18 cellular contexts compared by ENCODE assay signal in genomic region chr15:81157195-81157938, GRCh38. TPM values are rescaled to one million over a fixed set of nuclear protein-coding genes. Genes with fewer than 3 reads are reported as not detected.
DNase-seq lines count a peak whose midpoint lies in the region; ATAC-seq, FAIRE-seq and TF ChIP-seq lines count a peak whose summit lies in the region.
"Had no signal": no experiment of that assay in that cellular context is flagged by ENCODE, and none has a peak within 500 bp of the region (broad histone marks: within the 10 kb centered on the region; RNA-seq: fewer than 3 reads in every experiment).

No MANE protein-coding gene starts in this region.

- TF ChIP-seq CTCF in right lobe of liver (IDR thresholded peaks at IDR 0.05) (no peak), HepG2 (CRISPR knock-in tag; IDR thresholded peaks at IDR 0.05) (no peak), keratinocyte (optimal IDR thresholded peaks at IDR 0.05 in 1 of 3, IDR thresholded peaks at IDR 0.05 in 1 of 3, conservative IDR thresholded peaks at IDR 0.05 in 1 of 3; ENCODE audit: extremely low read depth in 1 of 3, insufficient read depth in 2 of 3, low read length in 3 of 3) (no peak)

- 40% methylated on average over 2 of the region's 5 CpGs for WGBS in right lobe of liver (ENCODE audit: insufficient coverage, low coverage, low lambda C conversion rate, missing lambda C conversion rate)
- 4% methylated on average over 5 of the region's 5 CpGs for WGBS in HepG2 (ENCODE audit: low lambda C conversion rate)
- WGBS in esophagus, 2 donors = 38 to 39% methylated on average over 5 of the region's 5 CpGs

- DNase-seq in right lobe of liver (no peak), HepG2 (ENCODE audit: low spot score) (no peak), keratinocyte (ENCODE audit: low read depth, low spot score) (no peak), OCI-M1 (lab: John Stamatoyannopoulos, UW) (no peak), midbrain (lab: John Stamatoyannopoulos, UW) (no peak)
- DNase-seq: activated CD4-positive, CD25-positive, alpha-beta regulatory T cell treated with anti-CD3 and anti-CD28 coated beads, Interleukin-2, amount 50 U/mL, for 72 hours; colonic mucosa; NCI-H1105 treated with DMSO at 0.1 percent for 48 hours; NCI-H2081 treated with DMSO at 0.1 percent for 48 hours; SW 1271 had no signal

- H3K36me3 ChIP-seq in right lobe of liver (no peaks in the 10 kb centered on the region), HepG2 (replicated peaks in 1 of 2; ENCODE audit: control insufficient read depth in 1 of 2, insufficient read depth in 2 of 2, low read length in 2 of 2) (no peaks in the 10 kb centered on the region), esophagus (ENCODE audit: control insufficient read depth in 2 of 2, insufficient read depth in 2 of 2, low read length in 1 of 2) (no peaks in the 10 kb centered on the region), keratinocyte (ENCODE audit: control insufficient read depth in 2 of 2, extremely low read depth in 1 of 2, insufficient read depth in 2 of 2, low read length in 2 of 2) (no peaks in the 10 kb centered on the region)
- H3K36me3 ChIP-seq: colonic mucosa had no signal

- CTCF ChIA-PET in HepG2 (lab: Yijun Ruan, JAX; ENCODE audit: low intra/inter-chr PET ratio, low total read pairs) = interaction anchor here (0.6 kb wide), 1 partner anchor 324 kb away, joined by 3 read pairs; no protein-coding TSS in a partner anchor

- H3K9me3 ChIP-seq in right lobe of liver = no peaks in the 10 kb centered on the region
- H3K9me3 ChIP-seq in HepG2 (ENCODE audit: low read length) = no peaks in the 10 kb centered on the region
- H3K9me3 ChIP-seq in esophagus (ENCODE audit: control insufficient read depth in 2 of 2, insufficient read depth in 1 of 2, low read depth in 1 of 2, low read length in 1 of 2) = no peaks in the 10 kb centered on the region
- H3K9me3 ChIP-seq in keratinocyte (ENCODE audit: control insufficient read depth, low read depth, low read length) = no peaks in the 10 kb centered on the region
- H3K9me3 ChIP-seq: colonic mucosa had no signal

- H3K4me2 ChIP-seq in HepG2 (ENCODE audit: low read depth, low read length) = no peak overlapping the region
- H3K4me2 ChIP-seq in keratinocyte (ENCODE audit: control insufficient read depth, extremely low read depth, insufficient read depth, low read depth, low read length) = no peak overlapping the region

- H3K79me2 ChIP-seq in HepG2 (ENCODE audit: insufficient read depth, low read length) (no peaks in the 10 kb centered on the region), keratinocyte (ENCODE audit: control insufficient read depth, insufficient read depth, low read length) (no peaks in the 10 kb centered on the region)

- no peak for TF ChIP-seq RAD21 in HepG2 (CRISPR knock-in tag; IDR thresholded peaks at IDR 0.05)

- TF ChIP-seq EP300 in HepG2 (IDR thresholded peaks at IDR 0.05; ENCODE audit: low read depth in 2 of 2, low read length in 2 of 2) (no peak), HepG2 (CRISPR knock-in tag; IDR thresholded peaks at IDR 0.05; ENCODE audit: borderline replicate concordance) (no peak)

- H3K9me1 ChIP-seq in keratinocyte (ENCODE audit: control insufficient read depth, extremely low read depth, insufficient read depth, low read length) = no peaks in the 10 kb centered on the region

- no peak overlapping the region for H3K27ac ChIP-seq in right lobe of liver
- no peak overlapping the region for H3K27ac ChIP-seq in HepG2 (ENCODE audit: extremely low read length, insufficient read depth, low read length)
- peak overlapping the region; percentile 83 to 94 for H3K27ac ChIP-seq in esophagus (ENCODE audit: low read depth in 2 of 2, low read length in 1 of 2)
- H3K27ac ChIP-seq in keratinocyte (ENCODE audit: control insufficient read depth, insufficient read depth, low read length) = no peak overlapping the region
- H3K27ac ChIP-seq: C4-2B, colonic mucosa had no signal

- no TSS peak for BruUV-seq in HepG2 (replicated peaks; lab: Mats Ljungman, UMichigan)

- FAIRE-seq in HepG2 (lab: Jason Lieb, UNC) (no peak), keratinocyte (lab: Jason Lieb, UNC) (peak; percentile 46)
- FAIRE-seq: GM18507 had no signal

- no peak overlapping the region for H2AFZ ChIP-seq in HepG2 (ENCODE audit: low read length)
- H2AFZ ChIP-seq in keratinocyte (ENCODE audit: control insufficient read depth, low read length) = no peak overlapping the region

- H3K27me3 ChIP-seq in right lobe of liver = no peaks in the 10 kb centered on the region
- H3K27me3 ChIP-seq in HepG2 (ENCODE audit: control insufficient read depth in 1 of 2, insufficient read depth in 2 of 2, low read length in 2 of 2) = peaks cover 0 to 4% of the 10 kb centered on the region in 2 experiments; a peak in 1 of 5 replicates
- H3K27me3 ChIP-seq in esophagus (ENCODE audit: control insufficient read depth in 1 of 2, insufficient read depth in 2 of 2, low read length in 2 of 2) = no peaks in the 10 kb centered on the region
- no peaks in the 10 kb centered on the region for H3K27me3 ChIP-seq in keratinocyte (ENCODE audit: control insufficient read depth, extremely low read depth, insufficient read depth, low read length)
- H3K27me3 ChIP-seq: colonic mucosa had no signal

- TF ChIP-seq POLR2A in right lobe of liver (IDR thresholded peaks at IDR 0.05) = no peak
- no peak for TF ChIP-seq POLR2A in HepG2 (IDR thresholded peaks at IDR 0.05; ENCODE audit: insufficient read depth in 1 of 2, low read depth in 2 of 2, low read length in 2 of 2)

- H3K4me3 ChIP-seq in right lobe of liver = no peak overlapping the region
- H3K4me3 ChIP-seq in HepG2 (replicated peaks in 1 of 3; ENCODE audit: insufficient read depth in 1 of 3, low read depth in 2 of 3, low read length in 3 of 3) = no peak overlapping the region
- no peak overlapping the region for H3K4me3 ChIP-seq in esophagus (ENCODE audit: low read depth in 1 of 2, low read length in 2 of 2)
- H3K4me3 ChIP-seq in keratinocyte (ENCODE audit: control insufficient read depth in 2 of 3, extremely low read depth in 1 of 3, insufficient read depth in 2 of 3, low read depth in 1 of 3, low read length in 3 of 3) = no peak overlapping the region
- H3K4me3 ChIP-seq: colonic mucosa had no signal

- H3K9ac ChIP-seq in HepG2 (ENCODE audit: insufficient read depth, low read depth, low read length) (no peak overlapping the region), keratinocyte (ENCODE audit: control insufficient read depth, extremely low read depth, insufficient read depth, low read length) (no peak overlapping the region)

- intact Hi-C loops in right lobe of liver (cut with DNase I) (no loop called here), HepG2 (cut with micrococcal nuclease; ENCODE audit: unreplicated experiment) (no loop called here)

- ATAC-seq in right lobe of liver = peak in 3 of 4 donors; percentile 26 to 49 (median 38)
- ATAC-seq in HepG2 = no peak
- no peak for ATAC-seq in HG03280 (IDR thresholded peaks at IDR 0.05; ENCODE audit: unreplicated experiment)
- ATAC-seq in HG02884 (IDR thresholded peaks at IDR 0.05; ENCODE audit: unreplicated experiment) = no peak
- ATAC-seq: activated naive CD4-positive, alpha-beta T cell treated with anti-CD3 and anti-CD28 coated beads, Interleukin-2, amount 50 U/mL, for 72 hours had no signal

- POLR2A ChIA-PET in HepG2 (lab: Yijun Ruan, JAX) = no interaction called here

- dilution Hi-C loops in keratinocyte (cut with MboI; ENCODE audit: extremely low pct_ligation_motif_present, low sequenced_read_pairs) = no loop called here

- H3K4me1 ChIP-seq in right lobe of liver = no peaks in the 10 kb centered on the region
- H3K4me1 ChIP-seq in HepG2 (ENCODE audit: insufficient read depth, low read length) = no peaks in the 10 kb centered on the region
- peaks cover 0 to 12% of the 10 kb centered on the region in 2 donors for H3K4me1 ChIP-seq in esophagus (ENCODE audit: control insufficient read depth in 2 of 2, insufficient read depth in 2 of 2, low read length in 1 of 2)
- H3K4me1 ChIP-seq in keratinocyte (ENCODE audit: control insufficient read depth, extremely low read depth, insufficient read depth, low read length) = peaks cover 9% of the 10 kb centered on the region
- H3K4me1 ChIP-seq: colonic mucosa had no signal

- in situ Hi-C loops in HepG2 (cut with HindIII; ENCODE audit: extremely low pct_ligation_motif_present, low pct_unique_long_range_greater_than_20kb) = no loop called here

- H4K20me1 ChIP-seq in HepG2 (ENCODE audit: insufficient read depth, low read length) (no peaks in the 10 kb centered on the region), keratinocyte (ENCODE audit: control insufficient read depth, extremely low read depth, insufficient read depth, low read length) (no peaks in the 10 kb centered on the region)

RNA-seq across cellular contexts. Expression of gene CFAP161, which starts 23.3 kb away (rescaled TPM):
- total RNA-seq in right lobe of liver (under 1 TPM in 2 of 6 experiments, not detected in 4; 0.25 to 0.42 TPM), HepG2 (2016; rRNA removed; fragmentation: Illumina TruSeq; extraction: Trizol) (not detected in 2 replicates)
- 0.18 and 0.71 TPM in 2 replicates for total RNA-seq in HepG2 (2016; cell fraction: cytosol; rRNA removed; fragmentation: Illumina TruSeq; extraction: Trizol; ENCODE audit: low read depth)
- total RNA-seq in HepG2 (2016; cell fraction: insoluble cytoplasmic fraction; rRNA removed; fragmentation: Illumina TruSeq; extraction: Trizol) = not detected in 2 replicates
- not detected in 2 replicates for total RNA-seq in HepG2 (2016; cell fraction: membrane; rRNA removed; fragmentation: Illumina TruSeq; extraction: Trizol)
- total RNA-seq in HepG2 (2016; cell fraction: nucleus; rRNA removed; fragmentation: Illumina TruSeq; extraction: Trizol) = not detected in 2 replicates
- polyA plus RNA-seq in HepG2 (2011; rRNA removed) (not detected in 2 replicates), esophagus (under 1 TPM; 0.02 to 0.18 TPM), keratinocyte (not detected in 3 replicates)
- 0.04 TPM in 1 of 2 replicates, not detected in the other for polyA plus RNA-seq in HepG2 (2011; cell fraction: cytosol; rRNA removed)
- polyA plus RNA-seq in HepG2 (2011; cell fraction: nucleus; rRNA removed) = not detected in 2 replicates
- polyA plus RNA-seq in HepG2 (2012) = not detected in 2 replicates
- not detected in 2 replicates for polyA plus RNA-seq in HepG2 (2016; cell fraction: cytosol; fragmentation: Illumina TruSeq; extraction: Trizol; ENCODE audit: low read depth)
- polyA plus RNA-seq in HepG2 (2016; cell fraction: insoluble cytoplasmic fraction; fragmentation: Illumina TruSeq; extraction: Trizol; ENCODE audit: low read depth) = not detected in 2 replicates
- polyA plus RNA-seq in HepG2 (2016; cell fraction: membrane; fragmentation: Illumina TruSeq; extraction: Trizol; ENCODE audit: low read depth) = not detected in 2 replicates
- polyA plus RNA-seq in HepG2 (2016; cell fraction: nucleus; fragmentation: Illumina TruSeq; extraction: Trizol; ENCODE audit: insufficient read depth, low read depth) = not detected in 2 replicates
- polyA minus RNA-seq in HepG2 (2011; rRNA and poly(A)+ RNA removed; ENCODE audit: low replicate concordance) = 0.65 TPM in 1 of 2 replicates, not detected in the other
- not detected in 2 replicates for polyA minus RNA-seq in HepG2 (2011; cell fraction: cytosol; rRNA and poly(A)+ RNA removed)
- polyA minus RNA-seq in HepG2 (2011; cell fraction: nucleus; rRNA and poly(A)+ RNA removed) = not detected in 2 replicates
- polyA plus RNA-seq in keratinocyte (2011; ENCODE audit: low read depth) = not detected
- polyA plus RNA-seq in keratinocyte (2011; cell fraction: cytosol; rRNA removed) = not detected in 2 replicates
- not detected in 2 replicates for polyA plus RNA-seq in keratinocyte (2011; cell fraction: nucleus; rRNA removed)
- not detected in 2 replicates for polyA plus RNA-seq in keratinocyte (2012; ENCODE audit: low replicate concordance)
- polyA minus RNA-seq in keratinocyte = not detected in 3 replicates
- not detected for polyA minus RNA-seq in keratinocyte (2011; cell fraction: cytosol; rRNA and poly(A)+ RNA removed)
- polyA minus RNA-seq in keratinocyte (2011; cell fraction: nucleus; rRNA and poly(A)+ RNA removed) = not detected in 2 replicates
- total RNA-seq: activated naive CD4-positive, alpha-beta T cell treated with anti-CD3 and anti-CD28 coated beads, Interleukin-2, amount 50 U/mL, for 72 hours; activated T-helper 1 cell treated with anti-CD3 and anti-CD28 coated beads, Interleukin-12 subunit alpha, Interleukin-12 subunit beta, Interleukin-2, Interleukin-4 antibody, amounts not matched to agents 30 ng/mL and 10 ng/mL and 1 ng/mL, durations not matched to agents 14 hours and 24 hours and 36 hours; NCI-H460 had no signal

RNA-seq across cellular contexts. Expression of gene IL16, which starts 39.3 kb away (rescaled TPM):
- 1 to 10 TPM; 2.0 to 6.8 (median 3.2) TPM for total RNA-seq in right lobe of liver
- total RNA-seq in HepG2 (2016; rRNA removed; fragmentation: Illumina TruSeq; extraction: Trizol) = not detected in 2 replicates
- total RNA-seq in HepG2 (2016; cell fraction: cytosol; rRNA removed; fragmentation: Illumina TruSeq; extraction: Trizol; ENCODE audit: low read depth) = not detected in 2 replicates
- total RNA-seq in HepG2 (2016; cell fraction: insoluble cytoplasmic fraction; rRNA removed; fragmentation: Illumina TruSeq; extraction: Trizol) = not detected in 2 replicates
- not detected in 2 replicates for total RNA-seq in HepG2 (2016; cell fraction: membrane; rRNA removed; fragmentation: Illumina TruSeq; extraction: Trizol)
- not detected in 2 replicates for total RNA-seq in HepG2 (2016; cell fraction: nucleus; rRNA removed; fragmentation: Illumina TruSeq; extraction: Trizol)
- 0.03 TPM in 2 replicates for polyA plus RNA-seq in HepG2 (2011; rRNA removed)
- polyA plus RNA-seq in HepG2 (2011; cell fraction: cytosol; rRNA removed) = 0.01 and 0.05 TPM in 2 replicates
- polyA plus RNA-seq in HepG2 (2011; cell fraction: nucleus; rRNA removed) = 0.24 and 0.50 TPM in 2 replicates
- 0.04 TPM in 2 replicates for polyA plus RNA-seq in HepG2 (2012)
- not detected in 2 replicates for polyA plus RNA-seq in HepG2 (2016; cell fraction: cytosol; fragmentation: Illumina TruSeq; extraction: Trizol; ENCODE audit: low read depth)
- polyA plus RNA-seq in HepG2 (2016; cell fraction: insoluble cytoplasmic fraction; fragmentation: Illumina TruSeq; extraction: Trizol; ENCODE audit: low read depth) = not detected in 2 replicates
- not detected in 2 replicates for polyA plus RNA-seq in HepG2 (2016; cell fraction: membrane; fragmentation: Illumina TruSeq; extraction: Trizol; ENCODE audit: low read depth)
- polyA plus RNA-seq in HepG2 (2016; cell fraction: nucleus; fragmentation: Illumina TruSeq; extraction: Trizol; ENCODE audit: insufficient read depth, low read depth) = not detected in 2 replicates
- polyA minus RNA-seq in HepG2 (2011; rRNA and poly(A)+ RNA removed; ENCODE audit: low replicate concordance) = 0.47 TPM in 1 of 2 replicates, not detected in the other
- not detected in 2 replicates for polyA minus RNA-seq in HepG2 (2011; cell fraction: cytosol; rRNA and poly(A)+ RNA removed)
- polyA minus RNA-seq in HepG2 (2011; cell fraction: nucleus; rRNA and poly(A)+ RNA removed) = not detected in 2 replicates
- 1 to 10 TPM; 2.6 to 3.1 TPM for polyA plus RNA-seq in esophagus
- 0.01 to 0.10 TPM in 2 of 3 replicates, not detected in the other for polyA plus RNA-seq in keratinocyte
- not detected for polyA plus RNA-seq in keratinocyte (2011; ENCODE audit: low read depth)
- polyA plus RNA-seq in keratinocyte (2011; cell fraction: cytosol; rRNA removed) = 0.01 TPM in 1 of 2 replicates, not detected in the other
- 0.01 and 0.08 TPM in 2 replicates for polyA plus RNA-seq in keratinocyte (2011; cell fraction: nucleus; rRNA removed)
- 0.07 and 0.56 TPM in 2 replicates for polyA plus RNA-seq in keratinocyte (2012; ENCODE audit: low replicate concordance)
- 0.07 to 0.56 TPM in 2 of 3 replicates, not detected in the other for polyA minus RNA-seq in keratinocyte
- not detected for polyA minus RNA-seq in keratinocyte (2011; cell fraction: cytosol; rRNA and poly(A)+ RNA removed)
- polyA minus RNA-seq in keratinocyte (2011; cell fraction: nucleus; rRNA and poly(A)+ RNA removed) = 0.11 and 0.23 TPM in 2 replicates
- total RNA-seq: NCI-H460 had no signal

Comparison
In these comparisons a context has a peak if more than half of its experiments do, and no peak if none do; other contexts are left out.
1. ATAC-seq: peak in right lobe of liver (3 of 4); none in HepG2 (single experiment), HG03280 (single experiment) and HG02884 (single experiment).
2. H3K27ac ChIP-seq: peak in esophagus (2 of 2); none in right lobe of liver (0 of 3), HepG2 (single experiment) and keratinocyte (single experiment).